ENCODE assay signal across 25 cellular contexts in genomic region chr4:179472164-179472563, GRCh38.
"Had no signal": no experiment of that assay in that cellular context is flagged by ENCODE, and none has a peak within 500 bp of the region (broad histone marks: within the 10 kb centered on the region; RNA-seq: fewer than 3 reads in every experiment).

No MANE protein-coding gene starts in this region.

- H3K27me3 Mint-ChIP-seq: central memory CD8-positive, alpha-beta T cell; progenitor cell of endocrine pancreas had no signal

- H3K4me3 ChIP-seq: breast epithelium, gastroesophageal sphincter, right lobe of liver, testis, transverse colon had no signal

- H3K36me3 Mint-ChIP-seq: activated naive CD4-positive, alpha-beta T cell treated with anti-CD3 and anti-CD28 coated beads, Interleukin-2, amount 50 U/mL, for 72 hours had no signal

- DNase-seq: activated CD4-positive, alpha-beta T cell treated with anti-CD3 and anti-CD28 coated beads for 4 hours; activated CD4-positive, alpha-beta T cell treated with anti-CD3 and anti-CD28 coated beads, Interleukin-2, amount 50 U/mL, for 4 hours; activated CD4-positive, CD25-positive, alpha-beta regulatory T cell; activated naive CD4-positive, alpha-beta T cell; activated T-cell treated with anti-CD3 and anti-CD28 coated beads for 4 hours; activated T-cell treated with anti-CD3 and anti-CD28 coated beads, Interleukin-2, amount 50 U/mL, for 72 hours; dermis blood vessel endothelial cell; effector CD4-positive, alpha-beta T cell; erythroblast; hippocampal formation; left cardiac atrium; left ventricle myocardium superior; right lobe of liver; stimulated activated CD4-positive, alpha-beta T cell treated with anti-CD3 and anti-CD28 coated beads, Interleukin-12 subunit alpha, Interleukin-12 subunit beta, amount 100 ng/mL, for 4 hours; stimulated activated CD4-positive, alpha-beta T cell treated with anti-CD3 and anti-CD28 coated beads, Interleukin-4, amount 100 ng/mL, for 1 hour; stimulated activated naive CD8-positive, alpha-beta T cell treated with anti-CD3 and anti-CD28 coated beads, Interleukin-15, Interleukin-2, amounts not matched to agents 100 U/mL and 50 U/mL, for 24 hours; testis; transverse colon had no signal

- H3K9me3 ChIP-seq: right lobe of liver, testis had no signal

- H3K4me1 ChIP-seq: breast epithelium, gastroesophageal sphincter, right lobe of liver, testis, transverse colon had no signal

- ATAC-seq: activated naive CD4-positive, alpha-beta T cell treated with anti-CD3 and anti-CD28 coated beads, Interleukin-2, amount 50 U/mL, for 72 hours; activated T-cell treated with anti-CD3 and anti-CD28 coated beads, Interleukin-2, amount 50 U/mL, for 72 hours; gastroesophageal sphincter; left cardiac atrium; left ventricle myocardium superior; right lobe of liver; stimulated activated naive CD8-positive, alpha-beta T cell treated with anti-CD3 and anti-CD28 coated beads, Interleukin-15, Interleukin-2, amounts not matched to agents 100 U/mL and 50 U/mL, for 24 hours had no signal

- H3K27ac ChIP-seq: breast epithelium, gastroesophageal sphincter, right lobe of liver, testis, transverse colon had no signal

- H3K4me1 Mint-ChIP-seq: central memory CD8-positive, alpha-beta T cell; nephron had no signal

- H3K27ac Mint-ChIP-seq: activated naive CD4-positive, alpha-beta T cell treated with anti-CD3 and anti-CD28 coated beads, Interleukin-2, amount 50 U/mL, for 72 hours; activated T-cell treated with anti-CD3 and anti-CD28 coated beads, Interleukin-2, amount 50 U/mL, for 72 hours; nephron; progenitor cell of endocrine pancreas; T-helper 2 cell treated with Interferon-gamma antibody and Interleukin-4, amounts not matched to agents 5 μg/mL and 100 μg/mL, for 36 hours had no signal

- H3K36me3 ChIP-seq: breast epithelium, gastroesophageal sphincter, right lobe of liver, transverse colon had no signal

- H3K4me3 Mint-ChIP-seq: activated T-cell treated with anti-CD3 and anti-CD28 coated beads, Interleukin-2, amount 50 U/mL, for 72 hours; central memory CD8-positive, alpha-beta T cell; nephron; T-helper 2 cell treated with Interferon-gamma antibody and Interleukin-4, amounts not matched to agents 5 μg/mL and 100 μg/mL, for 36 hours had no signal

- H3K27me3 ChIP-seq: breast epithelium, gastroesophageal sphincter, right lobe of liver, testis, transverse colon had no signal
